9 cellular contexts compared by ENCODE assay signal in genomic region chr15:33154366-33155166, GRCh38. TPM values are rescaled to one million over a fixed set of nuclear protein-coding genes. Genes with fewer than 3 reads are reported as not detected.
A peak's percentile ranks its signal among the peaks of the same experiment; 100 is the strongest.
DNase-seq lines count a peak whose midpoint lies in the region; ATAC-seq and TF ChIP-seq lines count a peak whose summit lies in the region.
"Had no signal": no experiment of that assay in that cellular context is flagged by ENCODE, and none has a peak within 500 bp of the region (broad histone marks: within the 10 kb centered on the region; RNA-seq: fewer than 3 reads in every experiment).

No MANE protein-coding gene starts in this region.

- H3K79me2 ChIP-seq in OCI-LY7 (ENCODE audit: insufficient read depth, low read depth, low read length) = no peaks in the 10 kb centered on the region

- intact Hi-C loops in left lung (cut with DNase I) = no loop called here
- intact Hi-C loops in OCI-LY7 (cut with micrococcal nuclease; ENCODE audit: unreplicated experiment) = no loop called here

- H3K36me3 ChIP-seq in brain microvascular endothelial cell (replicated peaks) = no peaks in the 10 kb centered on the region
- no peaks in the 10 kb centered on the region for H3K36me3 ChIP-seq in left lung
- H3K36me3 ChIP-seq in tibial nerve = no peaks in the 10 kb centered on the region
- H3K36me3 ChIP-seq in OCI-LY7 (ENCODE audit: insufficient read depth, low read length) = no peaks in the 10 kb centered on the region
- H3K36me3 ChIP-seq in H7 (replicated peaks; ENCODE audit: control insufficient read depth, insufficient read depth, low read length) = no peaks in the 10 kb centered on the region

- H3K9me3 ChIP-seq in left lung = no peaks in the 10 kb centered on the region
- H3K9me3 ChIP-seq in tibial nerve = no peaks in the 10 kb centered on the region
- H3K9me3 ChIP-seq in OCI-LY7 (ENCODE audit: low read length) = no peaks in the 10 kb centered on the region

- TF ChIP-seq EP300 in tibial nerve (IDR thresholded peaks at IDR 0.05) = peak; percentile 17 to 91

- ATAC-seq in left lung = peak; percentile 49
- no peak for ATAC-seq in HG03108 (IDR thresholded peaks at IDR 0.05; ENCODE audit: unreplicated experiment)

- in situ Hi-C loops in brain microvascular endothelial cell (cut with HindIII; ENCODE audit: low pct_ligation_motif_present, low sequenced_read_pairs) = no loop called here

- H3K4me3 ChIP-seq in brain microvascular endothelial cell (ENCODE audit: low read depth, low read length) (no peak overlapping the region), left lung (peak overlapping the region in 1 of 2 donors; percentile 38), tibial nerve (peak overlapping the region in 3 of 4 donors; percentile 4 to 36 (median 11)), OCI-LY7 (ENCODE audit: low read depth, low read length, poor library complexity, severe bottlenecking) (no peak overlapping the region), H7 (ENCODE audit: insufficient read depth, low read depth, low read length) (no peak overlapping the region)

- H2AFZ ChIP-seq in OCI-LY7 (ENCODE audit: low read length) = no peak overlapping the region

- H3K4me1 ChIP-seq in left lung (peaks cover 5 to 47% of the 10 kb centered on the region in 2 donors), tibial nerve (peaks cover 0 to 3% (median 0%) of the 10 kb centered on the region in 4 donors), OCI-LY7 (ENCODE audit: insufficient read depth, low read length, poor library complexity, severe bottlenecking) (no peaks in the 10 kb centered on the region)

- DNase-seq in LHCN-M2 (ENCODE audit: low read depth) (peak; percentile 100), brain microvascular endothelial cell (peak; percentile 51), left lung (peak in 1 of 2 donors; percentile 76), tibial nerve (ENCODE audit: low spot score in 2 of 2) (peak; percentile 14 to 68), OCI-LY7 (ENCODE audit: low spot score) (no peak), H7 (no peak), DMS153 treated with DMSO at 0.1 percent for 48 hours (lab: John Stamatoyannopoulos, UW; ENCODE audit: unreplicated experiment) (no peak)
- DNase-seq: stimulated activated CD4-positive, alpha-beta T cell treated with anti-CD3 and anti-CD28 coated beads, Interleukin-12 subunit alpha, Interleukin-12 subunit beta, amount 100 ng/mL, for 4 hours had no signal

- H3K27me3 ChIP-seq in brain microvascular endothelial cell (replicated peaks) = no peaks in the 10 kb centered on the region
- no peaks in the 10 kb centered on the region for H3K27me3 ChIP-seq in left lung
- H3K27me3 ChIP-seq in tibial nerve = no peaks in the 10 kb centered on the region
- no peaks in the 10 kb centered on the region for H3K27me3 ChIP-seq in H7 (ENCODE audit: control insufficient read depth, insufficient read depth, low read length)

- no peak overlapping the region for H3K4me2 ChIP-seq in OCI-LY7 (ENCODE audit: low read length)

- BruUV-seq in OCI-LY7 (replicated peaks; lab: Mats Ljungman, UMichigan) = no TSS peak

- H3K27ac ChIP-seq in brain microvascular endothelial cell (no peak overlapping the region), left lung (peak overlapping the region; percentile 37 to 77), tibial nerve (peak overlapping the region in 2 of 4 donors; percentile 55 to 72), OCI-LY7 (ENCODE audit: low read depth, low read length, poor library complexity, severe bottlenecking) (no peak overlapping the region)

- H3K9me2 ChIP-seq in OCI-LY7 (ENCODE audit: insufficient read depth, low read length) = no peaks in the 10 kb centered on the region

- 71% methylated on average over 13 of the region's 13 CpGs for WGBS in tibial nerve, 2 donors

- no peak for TF ChIP-seq CTCF in brain microvascular endothelial cell (IDR thresholded peaks at IDR 0.05; ENCODE audit: low read depth, low read length, missing control alignments)
- TF ChIP-seq CTCF in left lung (IDR thresholded peaks at IDR 0.05) = no peak
- TF ChIP-seq CTCF in tibial nerve (IDR thresholded peaks at IDR 0.05) = no peak
- TF ChIP-seq CTCF in OCI-LY7 (conservative IDR thresholded peaks at IDR 0.05; ENCODE audit: low read length) = no peak

- CTCF ChIA-PET in OCI-LY7 (lab: Charles Lee; ENCODE audit: unreplicated experiment) = no interaction called here

- POLR2A ChIA-PET in OCI-LY7 (lab: Charles Lee) = interaction anchor here (0.6 to 1.2 kb wide), 2 partner anchors 12 to 24 kb away, joined by 3 read pairs; no protein-coding TSS in a partner anchor

- no peaks in the 10 kb centered on the region for H4K20me1 ChIP-seq in OCI-LY7 (ENCODE audit: insufficient read depth, low read length)

- no peak for TF ChIP-seq POLR2A in tibial nerve (IDR thresholded peaks at IDR 0.05)

RNA-seq across cellular contexts. Expression of gene FMN1, which starts 39.9 kb away (rescaled TPM):
- 17.9 and 21.9 TPM in 2 replicates for total RNA-seq in LHCN-M2 (2014; rRNA removed)
- polyA plus RNA-seq in LHCN-M2 (2012) = 3.8 TPM
- total RNA-seq in left lung = 10 to 100 TPM; 32.6 to 45.2 TPM
- total RNA-seq in tibial nerve = 10 to 100 TPM; 15.1 to 62.1 (median 20.7) TPM
- 1.5 and 3.2 TPM in 2 replicates for total RNA-seq in OCI-LY7 (2014; rRNA removed; shearing (Covaris generic))
- 4.2 and 5.8 TPM in 2 replicates for total RNA-seq in OCI-LY7 (2022)
- 1.7 and 5.2 TPM in 2 replicates for total RNA-seq in H7 (2014; rRNA removed; shearing (Covaris generic))

Comparison
In these comparisons a context has a peak if more than half of its experiments do, and no peak if none do; other contexts are left out.
1. DNase-seq: peak in LHCN-M2 (single experiment), brain microvascular endothelial cell (single experiment) and tibial nerve (2 of 2); none in OCI-LY7 (single experiment), H7 (single experiment) and DMS153 treated with DMSO at 0.1 percent for 48 hours (single experiment).
2. H3K27ac ChIP-seq: peak in left lung (2 of 2); none in brain microvascular endothelial cell (single experiment) and OCI-LY7 (single experiment).
3. H3K4me3 ChIP-seq: peak in tibial nerve (3 of 4); none in brain microvascular endothelial cell (single experiment), OCI-LY7 (single experiment) and H7 (single experiment).